ENCODE assay signal across 1 cellular context in genomic region chr10:50885097-50885859, GRCh38.
TF ChIP-seq lines count a peak whose summit lies in the region.

A1CF (minus strand) TSS chr10:50885627; CDS start chr10:50859940, 25,687 bp downstream.

TF ChIP-seq in HepG2, 621 proteins besides CTCF, POLR2A, EP300 and RAD21 (continued from another document and continues in another):
- TF ChIP-seq FOXP4 (CRISPR knock-in tag; IDR thresholded peaks at IDR 0.05): peak; percentile 35; the same call in 1 of the 2 replicates
- TF ChIP-seq ARID4A (CRISPR knock-in tag; IDR thresholded peaks at IDR 0.05; ENCODE audit: borderline replicate concordance): peak; percentile 41; the same call in 1 of the 2 replicates
- peak; percentile 12; the same call in 1 of the 2 replicates for TF ChIP-seq SIX1 (CRISPR knock-in tag; IDR thresholded peaks at IDR 0.05; ENCODE audit: borderline replicate concordance)
- TF ChIP-seq CREM (IDR thresholded peaks at IDR 0.05): peak; percentile 54; the same call in 1 of the 2 replicates
- TF ChIP-seq CREM (CRISPR knock-in tag; IDR thresholded peaks at IDR 0.05): no peak
- no peak for TF ChIP-seq ZNF484 (CRISPR knock-in tag; IDR thresholded peaks at IDR 0.05; ENCODE audit: borderline replicate concordance, low read depth)
- no peak for TF ChIP-seq PLSCR1 (CRISPR knock-in tag; IDR thresholded peaks at IDR 0.05; ENCODE audit: borderline replicate concordance)
- no peak for TF ChIP-seq ZBTB43 (CRISPR knock-in tag; conservative IDR thresholded peaks at IDR 0.05)
- TF ChIP-seq IRF2 (CRISPR knock-in tag; IDR thresholded peaks at IDR 0.05): 0 out of 2 replicates have a peak, but pooled peaks have one; percentile 15
- no peak for TF ChIP-seq IRX3 (CRISPR knock-in tag; IDR thresholded peaks at IDR 0.05; ENCODE audit: borderline replicate concordance, low read depth)
- TF ChIP-seq SOX5 (CRISPR knock-in tag; IDR thresholded peaks at IDR 0.05; ENCODE audit: borderline replicate concordance): peak; percentile 52; the same call in 1 of the 2 replicates
- 0 out of 2 replicates have a peak, but pooled peaks have one; percentile 23 for TF ChIP-seq ZNF614 (CRISPR knock-in tag; IDR thresholded peaks at IDR 0.05; ENCODE audit: borderline replicate concordance)
- TF ChIP-seq CREB1 (IDR thresholded peaks at IDR 0.05): peak; percentile 74
- TF ChIP-seq CREB1 (CRISPR knock-in tag; IDR thresholded peaks at IDR 0.05): peak; percentile 73
- TF ChIP-seq ARNTL (CRISPR knock-in tag; IDR thresholded peaks at IDR 0.05): no peak
- TF ChIP-seq POGZ (CRISPR knock-in tag; IDR thresholded peaks at IDR 0.05): no peak
- no peak for TF ChIP-seq MED8 (CRISPR knock-in tag; IDR thresholded peaks at IDR 0.05; ENCODE audit: insufficient replicate concordance)
- TF ChIP-seq ZBTB21 (CRISPR knock-in tag; IDR thresholded peaks at IDR 0.05): peak; percentile 80; the same call in 1 of the 2 replicates
- peak; percentile 56; the same call in 1 of the 2 replicates for TF ChIP-seq HOMEZ (CRISPR knock-in tag; IDR thresholded peaks at IDR 0.05; ENCODE audit: low read depth)
- TF ChIP-seq HNF4G (IDR thresholded peaks at IDR 0.05; ENCODE audit: borderline replicate concordance, low read depth, low read length): peak; percentile 32; the same call in 1 of the 2 replicates
- no peak for TF ChIP-seq HNF4G (CRISPR knock-in tag; IDR thresholded peaks at IDR 0.05; ENCODE audit: borderline replicate concordance, low read depth)
- peak; percentile 32; the same call in 1 of the 2 replicates for TF ChIP-seq AHDC1 (CRISPR knock-in tag; IDR thresholded peaks at IDR 0.05; ENCODE audit: borderline replicate concordance)
- peak; percentile 97 for TF ChIP-seq ARID3A (IDR thresholded peaks at IDR 0.05; ENCODE audit: low read depth, low read length)
- TF ChIP-seq HNF1A (IDR thresholded peaks at IDR 0.05; ENCODE audit: low read depth): peak; percentile 91
- TF ChIP-seq HNF1A (CRISPR knock-in tag; IDR thresholded peaks at IDR 0.05; ENCODE audit: borderline replicate concordance): peak; percentile 92
- TF ChIP-seq DRAP1 (CRISPR knock-in tag; IDR thresholded peaks at IDR 0.05): peak; percentile 72
- TF ChIP-seq POLR2AphosphoS5 (IDR thresholded peaks at IDR 0.05; ENCODE audit: low read depth, low read length): peak; percentile 94
- no peak for TF ChIP-seq RFXANK (CRISPR knock-in tag; IDR thresholded peaks at IDR 0.05)
- TF ChIP-seq NFIC (IDR thresholded peaks at IDR 0.05; ENCODE audit: low read length): peak; percentile 67; the same call in 1 of the 2 replicates
- TF ChIP-seq HNF4A (CRISPR knock-in tag; IDR thresholded peaks at IDR 0.05): peak; percentile 59
- peak; percentile 48; the same call in 1 of the 2 replicates for TF ChIP-seq NCOR1 (IDR thresholded peaks at IDR 0.05; ENCODE audit: borderline replicate concordance, low read length)
- TF ChIP-seq PITX1 (CRISPR knock-in tag; IDR thresholded peaks at IDR 0.05): 0 out of 2 replicates have a peak, but pooled peaks have one; percentile 17
- TF ChIP-seq CEBPG (CRISPR knock-in tag; IDR thresholded peaks at IDR 0.05): peak; percentile 18; the same call in 1 of the 2 replicates
- TF ChIP-seq SMAD3 (CRISPR knock-in tag; IDR thresholded peaks at IDR 0.05): peak; percentile 29; the same call in 1 of the 2 replicates
